ENCODE assay signal across 1 cellular context in genomic region chrX:112759512-112759911, GRCh38.
TF ChIP-seq lines count a peak whose summit lies in the region.

No MANE protein-coding gene starts in this region.

TF ChIP-seq in endothelial cell of umbilical vein, 7 proteins besides CTCF, POLR2A, EP300 and RAD21 (continued from another document):
- TF ChIP-seq GATA2 (IDR thresholded peaks at IDR 0.05; ENCODE audit: insufficient read depth, insufficient read length, low read depth, low read length) = no peak
TF ChIP-seq in endothelial cell of umbilical vein: peak in this region for 0.
